Comparison of ENCODE assay signal across 8 cellular contexts in the genomic region with DNA sequence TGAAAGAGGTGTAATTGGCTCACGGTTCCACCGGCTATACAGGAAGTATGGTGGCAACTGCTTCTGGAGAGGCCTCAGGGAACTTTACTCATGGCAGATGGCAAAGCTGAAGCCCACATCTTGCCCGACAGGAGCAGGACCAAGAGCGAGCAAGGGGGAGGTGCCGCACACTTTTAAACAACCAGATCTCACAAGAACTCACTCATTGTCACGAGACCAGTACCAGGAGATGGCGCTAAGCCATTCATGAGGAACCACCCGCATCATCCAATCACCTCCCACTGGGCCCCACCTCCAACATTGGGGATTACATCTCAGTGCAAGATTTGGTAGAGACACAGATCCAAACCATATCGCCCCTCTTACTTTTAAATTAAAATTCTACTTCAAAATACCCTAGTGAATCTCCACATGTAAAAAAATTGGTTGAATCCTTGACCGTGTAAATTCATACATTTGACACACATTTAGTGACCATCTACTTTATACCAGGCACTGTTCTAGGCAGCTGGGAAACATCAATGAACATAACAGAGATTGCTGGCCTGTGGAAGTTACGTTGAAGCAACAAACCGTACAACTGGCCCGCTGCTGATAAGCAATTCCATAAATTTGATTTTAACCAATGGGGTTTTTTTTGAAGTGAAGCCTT.
A peak's percentile ranks its signal among the peaks of the same experiment; 100 is the strongest.
DNase-seq lines count a peak whose midpoint lies in the region; ATAC-seq, FAIRE-seq and TF ChIP-seq lines count a peak whose summit lies in the region.

No MANE protein-coding gene starts in this region.

- peak overlapping the region; percentile 35 for H3K27ac Mint-ChIP-seq in activated CD8-positive, alpha-beta T cell treated with anti-CD3 and anti-CD28 coated beads, Interleukin-2, amount 10 ng/mL, durations not matched to agents 7 days and 5 days
- peak overlapping the region; percentile 47 for H3K27ac Mint-ChIP-seq in memory B cell

- POLR2A ChIA-PET in activated CD8-positive, alpha-beta T cell treated with anti-CD3 and anti-CD28 coated beads, Interleukin-2, amount 10 ng/mL, durations not matched to agents 7 days and 5 days (lab: Charles Lee) = interaction anchor here (1.2 to 2.0 kb wide), 2 partner anchors 74 to 130 kb away, joined by 3 to 8 read pairs; a partner anchor contains a TSS

- DNase-seq in D721Med (ENCODE audit: insufficient read length, low spot score) = no peak
- peak; percentile 31 for DNase-seq in activated CD8-positive, alpha-beta T cell treated with anti-CD3 and anti-CD28 coated beads, Interleukin-2, amount 10 ng/mL, durations not matched to agents 7 days and 5 days
- no peak for DNase-seq in memory B cell (ENCODE audit: low spot score in 2 of 2)
- DNase-seq in left lobe of liver (ENCODE audit: low spot score) = no peak
- no peak for DNase-seq in NCI-H2196 treated with DMSO at 0.1 percent for 48 hours (lab: John Stamatoyannopoulos, UW; ENCODE audit: unreplicated experiment)

- no peaks in the 10 kb centered on the region for H3K36me3 Mint-ChIP-seq in activated CD8-positive, alpha-beta T cell treated with anti-CD3 and anti-CD28 coated beads, Interleukin-2, amount 10 ng/mL, durations not matched to agents 7 days and 5 days (ENCODE audit: low read depth)
- no peaks in the 10 kb centered on the region for H3K36me3 Mint-ChIP-seq in memory B cell

- H3K27ac ChIP-seq in HUES48 (ENCODE audit: low read depth, low read length) = peak overlapping the region; percentile 87

- CTCF ChIA-PET in activated CD8-positive, alpha-beta T cell treated with anti-CD3 and anti-CD28 coated beads, Interleukin-2, amount 10 ng/mL, durations not matched to agents 7 days and 5 days (lab: Charles Lee) = interaction anchor here (0.6 to 7.2 kb wide), 4 partner anchors 12 to 223 kb away, joined by 3 to 61 read pairs (median 22); no protein-coding TSS in a partner anchor

- H3K27me3 Mint-ChIP-seq in activated CD8-positive, alpha-beta T cell treated with anti-CD3 and anti-CD28 coated beads, Interleukin-2, amount 10 ng/mL, durations not matched to agents 7 days and 5 days (ENCODE audit: low read depth) = peaks cover 3% of the 10 kb centered on the region
- H3K27me3 Mint-ChIP-seq in memory B cell = no peaks in the 10 kb centered on the region

- no peaks in the 10 kb centered on the region for H3K9me3 Mint-ChIP-seq in activated CD8-positive, alpha-beta T cell treated with anti-CD3 and anti-CD28 coated beads, Interleukin-2, amount 10 ng/mL, durations not matched to agents 7 days and 5 days (ENCODE audit: insufficient read depth)
- no peaks in the 10 kb centered on the region for H3K9me3 Mint-ChIP-seq in memory B cell

- no peaks in the 10 kb centered on the region for H3K27me3 ChIP-seq in HUES48 (ENCODE audit: control insufficient read depth, insufficient read depth, low read length)

- H3K36me3 ChIP-seq in HUES48 (ENCODE audit: control insufficient read depth, insufficient read depth, low read length) = no peaks in the 10 kb centered on the region

- peaks cover 43% of the 10 kb centered on the region for H3K4me1 Mint-ChIP-seq in activated CD8-positive, alpha-beta T cell treated with anti-CD3 and anti-CD28 coated beads, Interleukin-2, amount 10 ng/mL, durations not matched to agents 7 days and 5 days (ENCODE audit: low read depth)
- H3K4me1 Mint-ChIP-seq in memory B cell = peaks cover 47% of the 10 kb centered on the region

- no peaks in the 10 kb centered on the region for H3K9me3 ChIP-seq in HUES48 (ENCODE audit: control insufficient read depth, insufficient read depth, low read length)

- H3K4me3 ChIP-seq in HUES48 (ENCODE audit: low read depth, low read length) = no peak overlapping the region; the same call in 1 of the 2 replicates

- H3K4me3 Mint-ChIP-seq in activated CD8-positive, alpha-beta T cell treated with anti-CD3 and anti-CD28 coated beads, Interleukin-2, amount 10 ng/mL, durations not matched to agents 7 days and 5 days = no peak overlapping the region
- H3K4me3 Mint-ChIP-seq in memory B cell = peak overlapping the region; percentile 34

- ATAC-seq in activated CD8-positive, alpha-beta T cell treated with anti-CD3 and anti-CD28 coated beads, Interleukin-2, amount 10 ng/mL, durations not matched to agents 7 days and 5 days = no peak
- ATAC-seq in memory B cell (ENCODE audit: low read depth) = peak; percentile 14
- no peak for ATAC-seq in GM21381 (IDR thresholded peaks at IDR 0.05; ENCODE audit: unreplicated experiment)
- ATAC-seq in left lobe of liver = no peak
- ATAC-seq in HG03196 (IDR thresholded peaks at IDR 0.05; ENCODE audit: unreplicated experiment) = no peak

- peak; percentile 57 for TF ChIP-seq CTCF in D721Med (IDR thresholded peaks at IDR 0.05; ENCODE audit: insufficient read depth, missing control alignments)

- no peak overlapping the region; the same call in 1 of the 2 replicates for H3K9ac ChIP-seq in HUES48 (ENCODE audit: low read depth, low read length)

- H3K4me1 ChIP-seq in HUES48 (ENCODE audit: control insufficient read depth, insufficient read depth, low read length) = peaks cover 16% of the 10 kb centered on the region

- FAIRE-seq in D721Med (lab: Jason Lieb, UNC) = no peak
